In genomic region chr3:69927571-69927970, GRCh38 we compare ENCODE assay signal across 27 cellular contexts.
"Had no signal": no experiment of that assay in that cellular context is flagged by ENCODE, and none has a peak within 500 bp of the region (broad histone marks: within the 10 kb centered on the region; RNA-seq: fewer than 3 reads in every experiment).

No MANE protein-coding gene starts in this region.

- H3K27me3 ChIP-seq: neural progenitor cell, neutrophil, testis, thyroid gland, transverse colon, upper lobe of left lung, vagina had no signal

- ATAC-seq: left lobe of liver; natural killer cell; psoas muscle; sciatic nerve; stimulated activated effector memory CD8-positive, alpha-beta T cell treated with anti-CD3 and anti-CD28 coated beads, Interleukin-12 subunit alpha, Interleukin-12 subunit beta, amount 100 ng/mL, for 72 hours had no signal

- H3K4me3 ChIP-seq: lung, neural progenitor cell, psoas muscle, skin epidermis, testis, thyroid gland, transverse colon, upper lobe of left lung, vagina had no signal

- H3K36me3 ChIP-seq: neural progenitor cell, neutrophil, thyroid gland, transverse colon, upper lobe of left lung, vagina had no signal

- H3K9me3 ChIP-seq: neutrophil, psoas muscle, testis, thyroid gland, transverse colon, upper lobe of left lung, vagina had no signal

- H3K4me1 ChIP-seq: neural progenitor cell, psoas muscle, testis, transverse colon, upper lobe of left lung had no signal

- H3K27ac ChIP-seq: neural progenitor cell, neutrophil, parathyroid adenoma, psoas muscle, skin epidermis, testis, thyroid gland, transverse colon, upper lobe of left lung, vagina had no signal

- DNase-seq: hippocampal formation; kidney glomerular epithelial cell; left cardiac atrium; mesendoderm; naive B cell; natural killer cell; nephron progenitor cell; occipital lobe; psoas muscle; stimulated activated CD4-positive, alpha-beta T cell treated with anti-CD3 and anti-CD28 coated beads, Interleukin-12 subunit alpha, Interleukin-12 subunit beta, amount 100 ng/mL, for 4 hours; stimulated activated CD4-positive, alpha-beta T cell treated with anti-CD3 and anti-CD28 coated beads, Interleukin-15, amount 100 ng/mL, for 24 hours; stimulated activated CD4-positive, alpha-beta T cell treated with anti-CD3 and anti-CD28 coated beads, Interleukin-2, amount 100 ng/mL, for 24 hours; stimulated activated CD4-positive, alpha-beta T cell treated with anti-CD3 and anti-CD28 coated beads, Interleukin-4, amount 100 ng/mL, for 1 hour; stimulated activated naive CD4-positive, alpha-beta T cell; testis; thyroid gland; transverse colon; upper lobe of left lung had no signal
